Comparison of ENCODE assay signal across 1 cellular context in the genomic region with DNA sequence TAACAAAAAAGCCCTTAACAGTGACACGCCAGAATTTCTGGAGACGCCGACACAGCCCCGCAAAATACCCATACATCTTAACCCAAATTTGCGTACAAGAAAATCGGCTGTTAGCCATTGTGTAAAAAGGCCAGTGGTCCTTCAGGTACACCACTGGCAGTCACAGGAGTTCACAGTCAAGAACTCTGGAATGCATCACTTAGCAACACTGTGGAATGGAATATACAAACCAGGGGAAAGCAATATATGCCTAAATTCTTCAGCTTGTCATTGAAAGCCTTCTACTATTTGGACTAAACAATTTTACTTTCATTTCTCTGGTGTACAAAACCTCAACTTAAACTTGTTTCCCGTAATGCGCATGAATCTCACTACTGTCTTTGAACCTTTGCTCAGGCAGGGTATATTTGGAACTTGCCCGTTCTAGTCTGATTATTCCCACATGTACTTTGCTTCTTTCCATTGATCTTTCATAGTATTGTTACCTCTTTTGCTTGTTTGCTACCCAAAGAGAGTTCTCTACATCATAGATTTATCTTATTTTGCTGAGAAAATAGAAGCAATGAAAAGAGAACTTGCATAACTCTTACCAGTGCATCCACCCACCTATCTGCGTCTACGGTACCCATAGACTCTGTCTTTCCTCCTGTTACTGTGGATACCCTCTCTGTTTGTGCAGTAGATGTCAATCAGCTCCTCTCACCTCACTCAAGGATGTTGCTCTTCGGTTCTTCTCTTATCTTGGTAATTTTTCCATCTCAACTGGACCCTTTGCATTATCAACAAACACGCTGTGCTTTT.
TF ChIP-seq lines count a peak whose summit lies in the region.

A gene (minus strand): TSS at position 178 of the 801 bp plus-strand sequence. CDS start 60 bp downstream, at position 118.

TF ChIP-seq in K562, 482 proteins besides CTCF, POLR2A, EP300 and RAD21:
- TF ChIP-seq EZH2 (IDR thresholded peaks at IDR 0.05; ENCODE audit: borderline replicate concordance, low read depth, low read length) (no peak), ZNF212 (CRISPR knock-in tag; IDR thresholded peaks at IDR 0.05) (no peak), RFX1 (IDR thresholded peaks at IDR 0.05) (0 out of 2 replicates have a peak, but pooled peaks have one; percentile 12)
- TF ChIP-seq, protein P1, sequence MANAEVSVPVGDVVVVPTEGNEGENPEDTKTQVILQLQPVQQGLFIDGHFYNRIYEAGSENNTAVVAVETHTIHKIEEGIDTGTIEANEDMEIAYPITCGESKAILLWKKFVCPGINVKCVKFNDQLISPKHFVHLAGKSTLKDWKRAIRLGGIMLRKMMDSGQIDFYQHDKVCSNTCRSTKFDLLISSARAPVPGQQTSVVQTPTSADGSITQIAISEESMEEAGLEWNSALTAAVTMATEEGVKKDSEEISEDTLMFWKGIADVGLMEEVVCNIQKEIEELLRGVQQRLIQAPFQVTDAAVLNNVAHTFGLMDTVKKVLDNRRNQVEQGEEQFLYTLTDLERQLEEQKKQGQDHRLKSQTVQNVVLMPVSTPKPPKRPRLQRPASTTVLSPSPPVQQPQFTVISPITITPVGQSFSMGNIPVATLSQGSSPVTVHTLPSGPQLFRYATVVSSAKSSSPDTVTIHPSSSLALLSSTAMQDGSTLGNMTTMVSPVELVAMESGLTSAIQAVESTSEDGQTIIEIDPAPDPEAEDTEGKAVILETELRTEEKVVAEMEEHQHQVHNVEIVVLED (CRISPR knock-in tag; IDR thresholded peaks at IDR 0.05) = no peak
